ENCODE assay signal across 7 cellular contexts in genomic region chr7:5156116-5156515, GRCh38. TPM values are rescaled to one million over a fixed set of nuclear protein-coding genes. Genes with fewer than 3 reads are reported as not detected.
DNase-seq lines count a peak whose midpoint lies in the region; ATAC-seq, FAIRE-seq and TF ChIP-seq lines count a peak whose summit lies in the region.
"Not testable (repeated sequence)": the region's sequence is repeated elsewhere in the genome, so short reads cannot be mapped to it uniquely, and the experiment has no call there.

No MANE protein-coding gene starts in this region.

- H3K23me2 ChIP-seq in H1 (ENCODE audit: low read depth, low read length), result not testable (repeated sequence)

- DNase-seq in A549 (ENCODE audit: low read depth in 1 of 2, low spot score in 1 of 2); GM23338 (ENCODE audit: low spot score); Panc1 (ENCODE audit: low read depth, low spot score); activated CD8-positive, alpha-beta memory T cell treated with anti-CD3 and anti-CD28 coated beads, Interleukin-2, amount 10 ng/mL, durations not matched to agents 7 days and 5 days; H1 (ENCODE audit: low read depth in 1 of 2, low spot score in 2 of 2); urothelium cell line (ENCODE audit: low spot score): not testable (repeated sequence)

- not testable (repeated sequence) for H3F3A ChIP-seq in GM23338 (replicated peaks; ENCODE audit: low read depth)

- not testable (repeated sequence) for H2AK5ac ChIP-seq in H1 (ENCODE audit: low read depth, low read length)

- H2BK5ac ChIP-seq in H1 (ENCODE audit: low read depth, low read length), result not testable (repeated sequence)

- H3K4me1 ChIP-seq in A549; GM23338 (ENCODE audit: insufficient read depth); Panc1 (ENCODE audit: control insufficient read depth, insufficient read depth, low read length); H1 (replicated peaks in 1 of 4; ENCODE audit: control insufficient read depth in 3 of 4, insufficient read depth in 4 of 4, low read length in 3 of 4): not testable (repeated sequence)

- H2BK12ac ChIP-seq in H1 (ENCODE audit: low read depth, low read length), result not testable (repeated sequence)

- not testable (repeated sequence) for TF ChIP-seq EP300 in A549 (IDR thresholded peaks at IDR 0.05); H1 (IDR thresholded peaks at IDR 0.05; ENCODE audit: borderline replicate concordance in 1 of 2, low read depth in 2 of 2, low read length in 2 of 2)

- not testable (repeated sequence) for H3K23ac ChIP-seq in H1 (ENCODE audit: insufficient read length)

- FAIRE-seq in A549 (lab: Jason Lieb, UNC), result not testable (repeated sequence)
- FAIRE-seq in H1 (lab: Jason Lieb, UNC) (peak; percentile 65), urothelium cell line (lab: Jason Lieb, UNC) (peak; percentile 97)

- H3K9me2 ChIP-seq in GM23338 (ENCODE audit: insufficient read depth), result not testable (repeated sequence)

- H3K27me3 ChIP-seq in GM23338 (ENCODE audit: insufficient read depth); Panc1 (ENCODE audit: control insufficient read depth, insufficient read depth, low read length); H1 (replicated peaks in 1 of 4; ENCODE audit: control insufficient read depth in 3 of 4, extremely low read depth in 1 of 4, insufficient read depth in 3 of 4, low read length in 3 of 4): not testable (repeated sequence)

- intact Hi-C loops in Panc1 (cut with micrococcal nuclease; ENCODE audit: unreplicated experiment), result not testable (repeated sequence)

- not testable (repeated sequence) for H3K27me3 Mint-ChIP-seq in GM23338 (ENCODE audit: insufficient read depth, low read depth, poor library complexity); activated CD8-positive, alpha-beta memory T cell treated with anti-CD3 and anti-CD28 coated beads, Interleukin-2, amount 10 ng/mL, durations not matched to agents 7 days and 5 days

- WGBS in A549 (ENCODE audit: missing lambda C conversion rate), result 44% methylated on average over 3 of the region's 5 CpGs
- 25% methylated on average over 1 of the region's 5 CpGs; no CpG with 5 or more reads in 1 of the 2 experiments for WGBS in H1 (ENCODE audit: extremely low coverage in 1 of 2, insufficient coverage in 1 of 2, insufficient read length in 1 of 2, insufficient replicate concordance in 2 of 2, low coverage in 1 of 2, low lambda C conversion rate in 2 of 2, missing lambda C conversion rate in 1 of 2), 2 experiments

- ATAC-seq in A549, result peak; percentile 57 to 62; a peak in 4 of 6 replicates
- ATAC-seq in GM23338, result peak; percentile 56; the same call in 2 of the 3 replicates
- peak; percentile 40; the same call in 1 of the 2 replicates for ATAC-seq in Panc1
- ATAC-seq in SK-N-SH treated with all-trans-retinoic acid at 6 μM for 48 hours, result peak; percentile 18; the same call in 1 of the 3 replicates
- peak; percentile 36 for ATAC-seq in activated CD8-positive, alpha-beta memory T cell treated with anti-CD3 and anti-CD28 coated beads, Interleukin-2, amount 10 ng/mL, durations not matched to agents 7 days and 5 days

- not testable (repeated sequence) for H3K27ac ChIP-seq in A549; GM23338 (ENCODE audit: low read depth); Panc1 (ENCODE audit: low read length); H1 (ENCODE audit: low read depth, low read length)

- H3K4me3 ChIP-seq in A549; GM23338; Panc1 (ENCODE audit: low read depth in 2 of 2, low read length in 2 of 2); H1 (ENCODE audit: extremely low read depth in 1 of 4, insufficient read depth in 2 of 4, low read depth in 3 of 4, low read length in 4 of 4): not testable (repeated sequence)

- not testable (repeated sequence) for H2BK20ac ChIP-seq in H1 (ENCODE audit: low read length)

- TF ChIP-seq POLR2A in A549 (IDR thresholded peaks at IDR 0.05; ENCODE audit: low read length); H1 (IDR thresholded peaks at IDR 0.05; ENCODE audit: control extremely low read depth in 1 of 2, low read depth in 2 of 2, low read length in 2 of 2): not testable (repeated sequence)

- H3K9ac ChIP-seq in H1 (replicated peaks in 1 of 4; ENCODE audit: extremely low read depth in 1 of 4, low read depth in 3 of 4, low read length in 3 of 4), result not testable (repeated sequence)

- TF ChIP-seq CTCF in A549 (IDR thresholded peaks at IDR 0.05); GM23338 (conservative IDR thresholded peaks at IDR 0.05; ENCODE audit: low read depth in 2 of 2); Panc1 (IDR thresholded peaks at IDR 0.05); H1 (IDR thresholded peaks at IDR 0.05; ENCODE audit: control extremely low read depth in 1 of 3, insufficient read depth in 1 of 3, low read depth in 1 of 3, low read length in 3 of 3): not testable (repeated sequence)

- not testable (repeated sequence) for H3K56ac ChIP-seq in H1 (replicated peaks; ENCODE audit: insufficient read length, low read depth, low read length)

- not testable (repeated sequence) for H2BK15ac ChIP-seq in H1 (ENCODE audit: low read length)

- H3K9me3 ChIP-seq in A549; Panc1 (ENCODE audit: control insufficient read depth, insufficient read depth, low read depth, low read length); H1 (ENCODE audit: insufficient read depth in 2 of 2, low read depth in 1 of 2, low read length in 1 of 2): not testable (repeated sequence)

- not testable (repeated sequence) for H3K79me1 ChIP-seq in H1 (ENCODE audit: low read depth, low read length)

- H3K18ac ChIP-seq in H1 (ENCODE audit: extremely low read depth, low read length), result not testable (repeated sequence)

- not testable (repeated sequence) for H3K4me2 ChIP-seq in A549; GM23338; H1 (ENCODE audit: insufficient read depth in 1 of 2, low read depth in 2 of 2, low read length in 2 of 2)

- H4K8ac ChIP-seq in H1 (ENCODE audit: extremely low read depth, insufficient read depth, low read length), result not testable (repeated sequence)

- H4K5ac ChIP-seq in H1 (ENCODE audit: insufficient read length, low read depth, low read length), result not testable (repeated sequence)

- not testable (repeated sequence) for H4K91ac ChIP-seq in H1 (replicated peaks; ENCODE audit: insufficient read length, low read length)

- POLR2A ChIA-PET in A549 (lab: Yijun Ruan, JAX); Panc1 (lab: Charles Lee); H1 (lab: Charles Lee; ENCODE audit: partially characterized antibody): not testable (repeated sequence)

- not testable (repeated sequence) for H3K14ac ChIP-seq in H1 (ENCODE audit: insufficient read length)

- BruUV-seq in Panc1 (replicated peaks; lab: Mats Ljungman, UMichigan), result not testable (repeated sequence)

- in situ Hi-C loops in Panc1 (cut with HindIII; ENCODE audit: low pct_unique_long_range_greater_than_20kb, low sequenced_read_pairs), result not testable (repeated sequence)

- not testable (repeated sequence) for TF ChIP-seq RAD21 in A549 (conservative IDR thresholded peaks at IDR 0.05 in 1 of 2, IDR thresholded peaks at IDR 0.05 in 1 of 2); H1 (IDR thresholded peaks at IDR 0.05 in 1 of 2, conservative IDR thresholded peaks at IDR 0.05 in 1 of 2; ENCODE audit: low read depth in 2 of 2, low read length in 2 of 2)

- not testable (repeated sequence) for H3K36me3 Mint-ChIP-seq in GM23338 (ENCODE audit: low read depth); activated CD8-positive, alpha-beta memory T cell treated with anti-CD3 and anti-CD28 coated beads, Interleukin-2, amount 10 ng/mL, durations not matched to agents 7 days and 5 days

- H3K4me3 Mint-ChIP-seq in GM23338; activated CD8-positive, alpha-beta memory T cell treated with anti-CD3 and anti-CD28 coated beads, Interleukin-2, amount 10 ng/mL, durations not matched to agents 7 days and 5 days: not testable (repeated sequence)

- not testable (repeated sequence) for H3K79me2 ChIP-seq in GM23338 (replicated peaks; ENCODE audit: insufficient read depth); H1 (ENCODE audit: control insufficient read depth in 1 of 2, insufficient read depth in 2 of 2, low read length in 2 of 2)

- H3K4me1 Mint-ChIP-seq in GM23338; activated CD8-positive, alpha-beta memory T cell treated with anti-CD3 and anti-CD28 coated beads, Interleukin-2, amount 10 ng/mL, durations not matched to agents 7 days and 5 days: not testable (repeated sequence)

- CTCF ChIA-PET in A549 (lab: Yijun Ruan, JAX); Panc1 (lab: Charles Lee); activated CD8-positive, alpha-beta memory T cell treated with anti-CD3 and anti-CD28 coated beads, Interleukin-2, amount 10 ng/mL, durations not matched to agents 7 days and 5 days (lab: Charles Lee); H1 (lab: Charles Lee; ENCODE audit: partially characterized antibody): not testable (repeated sequence)

- not testable (repeated sequence) for H4K20me1 ChIP-seq in GM23338 (replicated peaks; ENCODE audit: insufficient read depth); H1 (replicated peaks in 1 of 2; ENCODE audit: control insufficient read depth in 1 of 2, insufficient read depth in 2 of 2, low read length in 2 of 2)

- not testable (repeated sequence) for H2BK120ac ChIP-seq in H1 (replicated peaks; ENCODE audit: low read depth, low read length)

- H3K36me3 ChIP-seq in GM23338 (ENCODE audit: insufficient read depth); Panc1 (ENCODE audit: control insufficient read depth, insufficient read depth, low read length); H1 (ENCODE audit: control insufficient read depth in 2 of 4, insufficient read depth in 4 of 4, low read length in 3 of 4): not testable (repeated sequence)

- not testable (repeated sequence) for H2AFZ ChIP-seq in GM23338; H1 (ENCODE audit: low read length)

- H3K27ac Mint-ChIP-seq in GM23338; activated CD8-positive, alpha-beta memory T cell treated with anti-CD3 and anti-CD28 coated beads, Interleukin-2, amount 10 ng/mL, durations not matched to agents 7 days and 5 days: not testable (repeated sequence)

- H3K4ac ChIP-seq in H1 (replicated peaks; ENCODE audit: insufficient read length, low read depth, low read length), result not testable (repeated sequence)

- H3K9me3 Mint-ChIP-seq in GM23338; activated CD8-positive, alpha-beta memory T cell treated with anti-CD3 and anti-CD28 coated beads, Interleukin-2, amount 10 ng/mL, durations not matched to agents 7 days and 5 days (ENCODE audit: low read depth): not testable (repeated sequence)

RNA-seq across cellular contexts. Expression of gene WIPI2, which starts 33.9 kb away (rescaled TPM):
- polyA plus RNA-seq in A549 (2011; rRNA removed) (44.6 and 51.3 TPM in 2 replicates), A549 (2017; fragmentation: RNase III; extraction: RNeasy Plus Mini Kit Qiagen cat#74134 plus additional on column Dnase treatment) (37.1 to 42.6 TPM (median 39.8 TPM) in 3 replicates), GM23338 (2016; fragmentation: Nextera tagmentation; extraction: Ambion mirVana) (32.4 and 34.4 TPM in 2 replicates), H1 (2011; rRNA removed) (52.2 and 53.5 TPM in 2 replicates)
- 47.5 and 58.4 TPM in 2 replicates for polyA plus RNA-seq in A549 (2012; cell fraction: cytosol; rRNA removed)
- 49.1 TPM in 2 replicates for polyA plus RNA-seq in A549 (2012; cell fraction: nucleus; rRNA removed)
- polyA minus RNA-seq in A549 (2011; rRNA and poly(A)+ RNA removed), result 50.7 and 82.7 TPM in 2 replicates
- total RNA-seq in GM23338 (2014; rRNA removed; shearing (Covaris generic)), result 74.0 and 86.5 TPM in 2 replicates
- 64.8 TPM for total RNA-seq in Panc1 (2021; ENCODE audit: unreplicated experiment)
- polyA plus RNA-seq in Panc1 (2012; ENCODE audit: insufficient read length), result 88.1 TPM
- total RNA-seq in activated CD8-positive, alpha-beta memory T cell treated with anti-CD3 and anti-CD28 coated beads, Interleukin-2, amount 10 ng/mL, durations not matched to agents 7 days and 5 days, result 10 to 100 TPM; 44.0 to 49.7 TPM
- 74.4 and 75.4 TPM in 2 replicates for total RNA-seq in H1 (2021; fragmentation: NEBNext Ultra II Directional; extraction: Animal tissue kit (Norgen Biotek cat#: 25700))
- polyA plus RNA-seq in H1 (2011; cell fraction: cytosol; rRNA removed), result 67.7 TPM
- polyA plus RNA-seq in H1 (2011; cell fraction: nucleus; rRNA removed), result 61.8 TPM
- polyA plus RNA-seq in H1 (2012, experiment 1 of 2), result 46.4 to 63.1 TPM (median 53.1 TPM) in 4 replicates
- polyA plus RNA-seq in H1 (2012, experiment 2 of 2), result 41.2 TPM
- polyA plus RNA-seq in H1 (2013, experiment 1 of 2), result 73.4 TPM
- 71.8 TPM for polyA plus RNA-seq in H1 (2013, experiment 2 of 2)
- polyA minus RNA-seq in H1 (2011; rRNA and poly(A)+ RNA removed), result 118 and 148 TPM in 2 replicates
- 49.2 TPM for polyA minus RNA-seq in H1 (2011; cell fraction: cytosol; rRNA and poly(A)+ RNA removed)
- polyA minus RNA-seq in H1 (2011; cell fraction: nucleus; rRNA and poly(A)+ RNA removed), result 33.1 TPM
